16 cellular contexts compared by ENCODE assay signal in genomic region chr10:103186128-103186527, GRCh38. TPM values are rescaled to one million over a fixed set of nuclear protein-coding genes. Genes with fewer than 3 reads are reported as not detected.
A peak's percentile ranks its signal among the peaks of the same experiment; 100 is the strongest.
DNase-seq lines count a peak whose midpoint lies in the region; ATAC-seq, FAIRE-seq and TF ChIP-seq lines count a peak whose summit lies in the region.
"Had no signal": no experiment of that assay in that cellular context is flagged by ENCODE, and none has a peak within 500 bp of the region (broad histone marks: within the 10 kb centered on the region; RNA-seq: fewer than 3 reads in every experiment).

No MANE protein-coding gene starts in this region.

- H3K4me2 ChIP-seq in A549 (peak overlapping the region; percentile 67), SU-DHL-6 (ENCODE audit: low read depth, low read length, poor library complexity, severe bottlenecking) (peak overlapping the region; percentile 68)

- H4K20me1 ChIP-seq in SU-DHL-6 (ENCODE audit: low read depth, low read length): no peaks in the 10 kb centered on the region

- no peak overlapping the region for H2AFZ ChIP-seq in SU-DHL-6 (ENCODE audit: low read depth, low read length, severe bottlenecking)

- H3K9me2 ChIP-seq in SU-DHL-6 (replicated peaks; ENCODE audit: insufficient read depth, low read length): no peaks in the 10 kb centered on the region

- H3K36me3 ChIP-seq in SU-DHL-6 (ENCODE audit: low read length) (no peaks in the 10 kb centered on the region), left lung (peaks cover 0 to 4% of the 10 kb centered on the region in 2 donors)
- H3K36me3 ChIP-seq: brain microvascular endothelial cell had no signal

- H3K9me3 ChIP-seq in A549 (no peaks in the 10 kb centered on the region), SU-DHL-6 (ENCODE audit: insufficient read depth, low read length) (no peaks in the 10 kb centered on the region), left lung (no peaks in the 10 kb centered on the region)

- H3K79me2 ChIP-seq in SU-DHL-6 (ENCODE audit: insufficient read depth, low read length): peaks cover 99% of the 10 kb centered on the region

- POLR2A ChIA-PET in A549 (lab: Yijun Ruan, JAX): interaction anchor here (0.7 to 1.2 kb wide), 2 partner anchors 22 to 45 kb away, joined by 4 to 6 read pairs; no protein-coding TSS in a partner anchor

- intact Hi-C loops in left lung (cut with DNase I): no loop called here

- TF ChIP-seq RAD21 in A549 (conservative IDR thresholded peaks at IDR 0.05 in 1 of 2, IDR thresholded peaks at IDR 0.05 in 1 of 2): no peak

- DNase-seq in A549 (ENCODE audit: low read depth in 1 of 2, low spot score in 1 of 2) (no peak), GM12891 (ENCODE audit: insufficient read length, low spot score) (no peak), left lung (no peak), NCI-H1048 (lab: John Stamatoyannopoulos, UW) (no peak)
- DNase-seq: activated CD4-positive, alpha-beta T cell treated with anti-CD3 and anti-CD28 coated beads for 48 hours; brain microvascular endothelial cell; NCI-H1092; NCI-H69; nucleus accumbens; stimulated activated CD4-positive, alpha-beta T cell treated with anti-CD3 and anti-CD28 coated beads, Interleukin-2, amount 100 ng/mL, for 24 hours; T-helper 9 cell had no signal

- H3F3A ChIP-seq in SU-DHL-6 (ENCODE audit: insufficient read depth): peaks cover 26% of the 10 kb centered on the region

- FAIRE-seq in A549 (lab: Jason Lieb, UNC): no peak
- FAIRE-seq in GM12891 (lab: Jason Lieb, UNC): peak; percentile 69

- ATAC-seq in A549 (peak in 1 of 2 experiments; percentile 7; a peak in 1 of 6 replicates), left lung (peak; percentile 23), GM21390 (IDR thresholded peaks at IDR 0.05; ENCODE audit: unreplicated experiment) (no peak), GM21528 (IDR thresholded peaks at IDR 0.05; ENCODE audit: low FRiP score, unreplicated experiment) (no peak), HG02763 (IDR thresholded peaks at IDR 0.05; ENCODE audit: unreplicated experiment) (no peak)

- 0 out of 2 replicates have a peak overlapping the region, but pooled peaks have one; percentile 7 for H3K9ac ChIP-seq in SU-DHL-6 (ENCODE audit: low read length)

- peak overlapping the region in 1 of 2 experiments; percentile 47; a peak in 2 of 6 replicates for H3K27ac ChIP-seq in A549
- peak overlapping the region; percentile 54; the same call in 1 of the 2 replicates for H3K27ac ChIP-seq in SU-DHL-6 (ENCODE audit: low read depth, low read length)
- peak overlapping the region in 1 of 2 donors; percentile 48 for H3K27ac ChIP-seq in left lung
- H3K27ac ChIP-seq: brain microvascular endothelial cell had no signal

- TF ChIP-seq EP300 in A549 (IDR thresholded peaks at IDR 0.05): no peak

- H3K4me1 ChIP-seq in A549 (peaks cover 91% of the 10 kb centered on the region), left lung (peaks cover 35 to 99% of the 10 kb centered on the region in 2 donors)

- CTCF ChIA-PET in A549 (lab: Yijun Ruan, JAX): interaction anchor here (1.1 to 3.5 kb wide), 8 partner anchors 13 to 378 kb away, joined by 3 to 20 read pairs (median 4); no protein-coding TSS in a partner anchor

- no peak for TF ChIP-seq POLR2A in A549 (IDR thresholded peaks at IDR 0.05; ENCODE audit: low read length)
- no peak for TF ChIP-seq POLR2A in GM12891 (IDR thresholded peaks at IDR 0.05; ENCODE audit: low read depth, low read length)

- H3K27me3 ChIP-seq in SU-DHL-6 (ENCODE audit: low read length): no peaks in the 10 kb centered on the region
- H3K27me3 ChIP-seq in left lung: no peaks in the 10 kb centered on the region
- H3K27me3 ChIP-seq: brain microvascular endothelial cell had no signal

- 69% methylated on average over 6 of the region's 6 CpGs for WGBS in A549 (ENCODE audit: missing lambda C conversion rate)

- TF ChIP-seq CTCF in A549 (IDR thresholded peaks at IDR 0.05): no peak
- TF ChIP-seq CTCF in SU-DHL-6 (IDR thresholded peaks at IDR 0.05; ENCODE audit: insufficient read depth, low read length, poor library complexity, severe bottlenecking): no peak
- TF ChIP-seq CTCF in left lung (IDR thresholded peaks at IDR 0.05): no peak

- H3K4me3 ChIP-seq in A549: no peak overlapping the region
- H3K4me3 ChIP-seq in SU-DHL-6 (ENCODE audit: insufficient read depth, low read length, poor library complexity, severe bottlenecking): no peak overlapping the region
- no peak overlapping the region for H3K4me3 ChIP-seq in left lung

TF ChIP-seq in A549, 52 proteins besides CTCF, POLR2A, EP300 and RAD21:
- TF ChIP-seq TP53 (CRISPR knock-in tag; IDR thresholded peaks at IDR 0.05) (no peak), FOXS1 (CRISPR knock-in tag; IDR thresholded peaks at IDR 0.05) (no peak), SREBF2 (IDR thresholded peaks at IDR 0.05) (no peak)

TF ChIP-seq in GM12891, 5 proteins besides CTCF, POLR2A, EP300 and RAD21:
- no peak for TF ChIP-seq SPI1 (IDR thresholded peaks at IDR 0.05; ENCODE audit: low read depth, low read length)
- no peak for TF ChIP-seq POU2F2 (IDR thresholded peaks at IDR 0.05; ENCODE audit: low read depth, low read length)
- TF ChIP-seq TAF1 (IDR thresholded peaks at IDR 0.05; ENCODE audit: low read depth, low read length): no peak
- no peak for TF ChIP-seq PAX5 (IDR thresholded peaks at IDR 0.05; ENCODE audit: insufficient read depth, low read length, severe bottlenecking)
- no peak for TF ChIP-seq POLR2AphosphoS5 (IDR thresholded peaks at IDR 0.05; ENCODE audit: low read depth, low read length)

RNA-seq across cellular contexts. Expression of gene NT5C2, which starts 6.9 kb away (rescaled TPM):
- 163 and 177 TPM in 2 replicates for polyA plus RNA-seq in A549 (2011; rRNA removed)
- 42.1 and 50.9 TPM in 2 replicates for polyA plus RNA-seq in A549 (2012; cell fraction: cytosol; rRNA removed)
- 21.7 and 40.4 TPM in 2 replicates for polyA plus RNA-seq in A549 (2012; cell fraction: nucleus; rRNA removed)
- polyA plus RNA-seq in A549 (2017; fragmentation: RNase III; extraction: RNeasy Plus Mini Kit Qiagen cat#74134 plus additional on column Dnase treatment): 81.8 to 89.4 TPM (median 86.4 TPM) in 3 replicates
- 64.4 and 78.0 TPM in 2 replicates for polyA minus RNA-seq in A549 (2011; rRNA and poly(A)+ RNA removed)
- polyA plus RNA-seq in GM12891 (2012; ENCODE audit: low read depth, missing spikeins): 28.2 TPM
- 100 to 1,000 TPM in 1 of 2 donors, 10 to 100 TPM in 1; 95.3 to 100 TPM for total RNA-seq in left lung

RNA-seq across cellular contexts. Expression of gene RPEL1, which starts 59.6 kb away (rescaled TPM):
- polyA plus RNA-seq in A549 (2011; rRNA removed): 0.12 and 0.34 TPM in 2 replicates
- polyA plus RNA-seq in A549 (2012; cell fraction: cytosol; rRNA removed): 0.04 and 0.08 TPM in 2 replicates
- polyA plus RNA-seq in A549 (2012; cell fraction: nucleus; rRNA removed): 0.06 and 0.07 TPM in 2 replicates
- 0.13 to 0.20 TPM (median 0.16 TPM) in 3 replicates for polyA plus RNA-seq in A549 (2017; fragmentation: RNase III; extraction: RNeasy Plus Mini Kit Qiagen cat#74134 plus additional on column Dnase treatment)
- 0.41 and 0.88 TPM in 2 replicates for polyA minus RNA-seq in A549 (2011; rRNA and poly(A)+ RNA removed)
- 0.04 TPM for polyA plus RNA-seq in GM12891 (2012; ENCODE audit: low read depth, missing spikeins)
- total RNA-seq in left lung: under 1 TPM; 0.12 to 0.13 TPM
- total RNA-seq: SK-MEL-5 had no signal
